Comparison of ENCODE assay signal across 1 cellular context in genomic region chrX:14476169-14476568, GRCh38.
TF ChIP-seq lines count a peak whose summit lies in the region.

No MANE protein-coding gene starts in this region.

TF ChIP-seq in H1, 55 proteins besides CTCF, POLR2A, EP300 and RAD21:
- TF ChIP-seq KDM4A (IDR thresholded peaks at IDR 0.05; ENCODE audit: low read depth, low read length, severe bottlenecking) (no peak), SUZ12 (IDR thresholded peaks at IDR 0.05; ENCODE audit: low read length) (no peak), SP2 (IDR thresholded peaks at IDR 0.05; ENCODE audit: low read length) (no peak), GTF2F1 (IDR thresholded peaks at IDR 0.05; ENCODE audit: borderline replicate concordance, low read depth, low read length) (no peak), NRF1 (IDR thresholded peaks at IDR 0.05; ENCODE audit: low read depth, low read length) (no peak), TEAD4 (IDR thresholded peaks at IDR 0.05; ENCODE audit: low read depth, low read length) (no peak), POLR2AphosphoS5 (IDR thresholded peaks at IDR 0.05; ENCODE audit: low read depth, low read length) (no peak)
